28 cellular contexts compared by ENCODE assay signal in genomic region chr13:26458196-26458734, GRCh38.
DNase-seq lines count a peak whose midpoint lies in the region; ATAC-seq, FAIRE-seq and TF ChIP-seq lines count a peak whose summit lies in the region.
"Had no signal": no experiment of that assay in that cellular context is flagged by ENCODE, and none has a peak within 500 bp of the region (broad histone marks: within the 10 kb centered on the region; RNA-seq: fewer than 3 reads in every experiment).

No MANE protein-coding gene starts in this region.

- no peak overlapping the region for H3K23ac ChIP-seq in trophoblast cell (ENCODE audit: low read length)

- H3K4ac ChIP-seq in trophoblast cell (ENCODE audit: low read depth, low read length): no peak overlapping the region

- no peaks in the 10 kb centered on the region for H3K79me1 ChIP-seq in trophoblast cell (ENCODE audit: low read length)

- H3K27ac ChIP-seq in heart left ventricle (peak overlapping the region in 9 of 12 donors; percentile 50 to 84 (median 68)), K562 (ENCODE audit: extremely low read depth, low read depth, low read length) (no peak overlapping the region), trophoblast cell (ENCODE audit: low read depth, low read length) (no peak overlapping the region)
- H3K27ac ChIP-seq: HL-60 had no signal

- H2BK12ac ChIP-seq in trophoblast cell (ENCODE audit: low read length): peak overlapping the region; percentile 19

- no peaks in the 10 kb centered on the region for H3K9me1 ChIP-seq in K562 (ENCODE audit: control insufficient read depth, insufficient read depth, low read length)

- no peak overlapping the region for H2BK120ac ChIP-seq in trophoblast cell (ENCODE audit: insufficient read depth, low read length, poor library complexity)

- H3K14ac ChIP-seq in trophoblast cell (ENCODE audit: low read length): no peak overlapping the region

- TF ChIP-seq EP300 in K562 (IDR thresholded peaks at IDR 0.05; ENCODE audit: low read length): no peak

- no TSS peak for BruUV-seq in K562 (replicated peaks; lab: Mats Ljungman, UMichigan)

- H4K91ac ChIP-seq in trophoblast cell (ENCODE audit: low read depth, low read length): peak overlapping the region; percentile 35

- no peak overlapping the region for H3K18ac ChIP-seq in trophoblast cell (ENCODE audit: low read length)

- no peak overlapping the region for H3K4me2 ChIP-seq in K562 (ENCODE audit: insufficient read depth, low read length)
- no peak overlapping the region for H3K4me2 ChIP-seq in trophoblast cell (ENCODE audit: low read length)

- WGBS in heart left ventricle, 4 donors: 73 to 85% (median 81%) methylated on average over 10 of the region's 10 CpGs
- 29% methylated on average over 10 of the region's 10 CpGs for WGBS in K562 (ENCODE audit: insufficient coverage, low coverage, missing lambda C conversion rate)
- WGBS in trophoblast cell (ENCODE audit: extremely low coverage, insufficient coverage, insufficient read length): no CpG with 5 or more reads among the region's 10 CpGs

- H4K8ac ChIP-seq in trophoblast cell (ENCODE audit: low read depth, low read length): no peak overlapping the region

- no peaks in the 10 kb centered on the region for H3K36me3 ChIP-seq in heart left ventricle
- no peaks in the 10 kb centered on the region for H3K36me3 ChIP-seq in K562 (ENCODE audit: control insufficient read depth, insufficient read depth, low read length)
- no peaks in the 10 kb centered on the region for H3K36me3 ChIP-seq in trophoblast cell (ENCODE audit: control insufficient read depth in 1 of 2, insufficient read depth in 2 of 2, low read length in 2 of 2)
- H3K36me3 ChIP-seq: BE2C, HAP-1 had no signal

- TF ChIP-seq POLR2A in heart left ventricle (IDR thresholded peaks at IDR 0.05) (no peak), K562 (conservative IDR thresholded peaks at IDR 0.05) (no peak)

- H4K12ac ChIP-seq in trophoblast cell (ENCODE audit: low read depth, low read length): no peak overlapping the region

- POLR2A ChIA-PET in K562 (lab: Yijun Ruan, JAX): interaction anchor here (1.6 kb wide), 1 partner anchor 13 kb away, joined by 4 read pairs; no protein-coding TSS in a partner anchor

- DNase-seq in heart left ventricle (no peak), left cardiac atrium (no peak), K562 (ENCODE audit: extremely low read depth in 1 of 4, low spot score in 3 of 4) (no peak), trophoblast cell (peak; percentile 73 to 78), GM20000 (ENCODE audit: low spot score) (no peak), RKO (ENCODE audit: low spot score) (no peak)
- DNase-seq: 8988T; ACHN; BE2C; CD8-positive, alpha-beta memory T cell; DMS 273 treated with DMSO at 0.1 percent for 48 hours; DMS79; EL; GDM1; GOT3; MV-4-11; NCI-H1105; NCI-H1436 treated with DMSO at 0.1 percent for 48 hours; NCI-H187 treated with DMSO at 0.1 percent for 48 hours; NCI-H2171 treated with DMSO at 0.1 percent for 48 hours; NCI-H446; NCI-H524 treated with DMSO at 0.1 percent for 48 hours; NCI-H774 had no signal

- H3K4me3 ChIP-seq in heart left ventricle (no peak overlapping the region), K562 (no peak overlapping the region), trophoblast cell (ENCODE audit: low read depth, low read length) (peak overlapping the region; percentile 53)
- H3K4me3 ChIP-seq: GM12878, HAP-1 had no signal

- H2BK5ac ChIP-seq in trophoblast cell (ENCODE audit: low read depth, low read length, poor library complexity): no peak overlapping the region

- intact Hi-C loops in heart left ventricle (cut with DNase I): no loop called here
- intact Hi-C loops in left cardiac atrium (cut with DNase I): no loop called here
- intact Hi-C loops in K562 (cut with micrococcal nuclease): no loop called here

- no peak for TF ChIP-seq RAD21 in K562 (CRISPR knock-in tag; conservative IDR thresholded peaks at IDR 0.05 in 1 of 2, IDR thresholded peaks at IDR 0.05 in 1 of 2)

- H4K20me1 ChIP-seq in K562 (replicated peaks; ENCODE audit: control insufficient read depth, insufficient read depth, low read length): no peaks in the 10 kb centered on the region

- H3K9me3 ChIP-seq in heart left ventricle: no peaks in the 10 kb centered on the region
- H3K9me3 ChIP-seq in K562 (replicated peaks; ENCODE audit: control insufficient read depth, insufficient read depth, low read depth, low read length): no peaks in the 10 kb centered on the region
- H3K9me3 ChIP-seq in trophoblast cell (ENCODE audit: insufficient read depth, low read depth, low read length): peaks cover 3% of the 10 kb centered on the region
- H3K9me3 ChIP-seq: BE2C, HAP-1 had no signal

- TF ChIP-seq CTCF in heart left ventricle (IDR thresholded peaks at IDR 0.05): no peak
- no peak for TF ChIP-seq CTCF in K562 (IDR thresholded peaks at IDR 0.05 in 2 of 3, conservative IDR thresholded peaks at IDR 0.05 in 1 of 3; ENCODE audit: insufficient read depth in 2 of 3, low read depth in 1 of 3, low read length in 3 of 3)
- no peak for TF ChIP-seq CTCF in GM20000 (IDR thresholded peaks at IDR 0.05; ENCODE audit: extremely low read depth, missing control alignments)

- no peak overlapping the region for H3K9ac ChIP-seq in K562 (ENCODE audit: insufficient read depth in 1 of 2, low read depth in 2 of 2, low read length in 2 of 2)
- no peak overlapping the region for H3K9ac ChIP-seq in trophoblast cell (ENCODE audit: low read length)

- CTCF ChIA-PET in K562 (lab: Yijun Ruan, JAX; ENCODE audit: low intra/inter-chr PET ratio): no interaction called here

- H3K27me3 ChIP-seq in heart left ventricle (no peaks in the 10 kb centered on the region), K562 (ENCODE audit: control insufficient read depth in 2 of 2, insufficient read depth in 2 of 2, low read length in 2 of 2) (peaks cover 0 to 5% of the 10 kb centered on the region in 2 experiments; a peak in 1 of 5 replicates), trophoblast cell (ENCODE audit: insufficient read depth, low read length) (no peaks in the 10 kb centered on the region)
- H3K27me3 ChIP-seq: BE2C had no signal

- no peak for ATAC-seq in heart left ventricle
- ATAC-seq in left cardiac atrium: no peak
- ATAC-seq in K562: no peak
- no peak for ATAC-seq in HG03108 (IDR thresholded peaks at IDR 0.05; ENCODE audit: unreplicated experiment)
- ATAC-seq: GM12878 had no signal

- no peak for FAIRE-seq in K562 (lab: Jason Lieb, UNC)
- FAIRE-seq: GM12878, RCC 7860 had no signal

- H3K79me2 ChIP-seq in K562 (ENCODE audit: control insufficient read depth, insufficient read depth, low read length): no peaks in the 10 kb centered on the region
- no peaks in the 10 kb centered on the region for H3K79me2 ChIP-seq in trophoblast cell (ENCODE audit: control insufficient read depth, insufficient read depth, low read length, poor library complexity)

- H3K4me1 ChIP-seq in heart left ventricle (peaks cover 0 to 35% (median 0%) of the 10 kb centered on the region in 12 donors), K562 (replicated peaks in 1 of 2; ENCODE audit: control insufficient read depth in 2 of 2, insufficient read depth in 2 of 2, low read length in 2 of 2) (no peaks in the 10 kb centered on the region), trophoblast cell (ENCODE audit: control insufficient read depth in 1 of 2, insufficient read depth in 2 of 2, low read length in 2 of 2) (no peaks in the 10 kb centered on the region)
- H3K4me1 ChIP-seq: HAP-1 had no signal

- in situ Hi-C loops in K562 (cut with MboI): no loop called here

- no peak overlapping the region for H2AK5ac ChIP-seq in trophoblast cell (ENCODE audit: low read length)

- H2AFZ ChIP-seq in K562 (ENCODE audit: low read depth, low read length): no peak overlapping the region
- H2AFZ ChIP-seq in trophoblast cell (ENCODE audit: insufficient read depth, low read length, poor library complexity): no peak overlapping the region

TF ChIP-seq in K562, 482 proteins besides CTCF, POLR2A, EP300 and RAD21:
- no peak for TF ChIP-seq SAFB (IDR thresholded peaks at IDR 0.05; ENCODE audit: borderline replicate concordance, low read depth, low read length)
- TF ChIP-seq NRF1 (conservative IDR thresholded peaks at IDR 0.05 in 1 of 2, IDR thresholded peaks at IDR 0.05 in 1 of 2): peak; percentile 77 to 80
- no peak for TF ChIP-seq KHSRP (IDR thresholded peaks at IDR 0.05)

Comparison
In these comparisons a context has a peak if more than half of its experiments do, and no peak if none do; other contexts are left out.
1. DNase-seq: peak in trophoblast cell (2 of 2); none in heart left ventricle (0 of 5), left cardiac atrium (single experiment), K562 (0 of 4), GM20000 (single experiment) and RKO (single experiment).
2. H3K27ac ChIP-seq: peak in heart left ventricle (9 of 12); none in K562 (single experiment) and trophoblast cell (single experiment).